In the genomic region with DNA sequence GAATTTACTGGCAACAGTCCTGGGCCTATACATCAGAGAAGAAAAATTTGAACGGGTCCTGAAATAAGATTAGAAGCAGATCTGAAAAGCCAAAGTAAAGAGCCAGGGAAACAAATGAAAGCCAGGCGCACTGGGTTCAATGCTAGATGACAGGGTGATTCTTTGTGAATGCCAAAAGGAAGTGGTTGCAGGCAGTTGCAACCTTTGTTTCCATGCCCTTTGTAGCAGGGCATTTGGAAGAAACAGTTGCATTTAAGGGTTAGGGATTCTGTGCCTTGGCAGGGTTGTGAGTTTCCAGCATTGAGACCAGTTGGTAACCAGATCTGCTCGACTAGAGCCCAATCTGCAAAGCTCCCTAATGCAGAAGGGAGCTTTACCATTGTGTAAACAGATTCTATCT, we compare ENCODE assay signal across 23 cellular contexts. TPM values are rescaled to one million over a fixed set of nuclear protein-coding genes. Genes with fewer than 3 reads are reported as not detected.
DNase-seq lines count a peak whose midpoint lies in the region; ATAC-seq and TF ChIP-seq lines count a peak whose summit lies in the region.
"Had no signal": no experiment of that assay in that cellular context is flagged by ENCODE, and none has a peak within 500 bp of the region (broad histone marks: within the 10 kb centered on the region; RNA-seq: fewer than 3 reads in every experiment).

No MANE protein-coding gene starts in this region.

- DNase-seq in activated naive CD8-positive, alpha-beta T cell treated with anti-CD3 and anti-CD28 coated beads, Interleukin-2, amount 10 ng/mL, durations not matched to agents 7 days and 5 days = no peak
- DNase-seq in activated naive CD8-positive, alpha-beta T cell treated with anti-CD3 and anti-CD28 coated beads, Interleukin-2, amount 50 U/mL, for 24 hours = no peak
- DNase-seq in MV-4-11 (lab: John Stamatoyannopoulos, UW) (peak; percentile 14), fibroblast of the aortic adventitia (ENCODE audit: low read depth) (peak; percentile 47), ecto neural progenitor cell (ENCODE audit: low spot score) (no peak), MM.1S (no peak)
- no peak for DNase-seq in stimulated activated CD4-positive, alpha-beta T cell treated with anti-CD3 and anti-CD28 coated beads, Interleukin-4, amount 100 ng/mL, for 1 hour
- DNase-seq: BE2C, DMS53, EL, GF-D8, H7, HFFc6, NCI-H1105, NCI-H2029 treated with DMSO at 0.1 percent for 48 hours, NCI-H226, NCI-H510A treated with DMSO at 0.1 percent for 48 hours, NCI-H774 had no signal

- H3K4me3 Mint-ChIP-seq in activated naive CD8-positive, alpha-beta T cell treated with anti-CD3 and anti-CD28 coated beads, Interleukin-2, amount 10 ng/mL, durations not matched to agents 7 days and 5 days = no peak overlapping the region
- H3K4me3 Mint-ChIP-seq in activated naive CD8-positive, alpha-beta T cell treated with anti-CD3 and anti-CD28 coated beads, Interleukin-2, amount 50 U/mL, for 24 hours = no peak overlapping the region
- H3K4me3 Mint-ChIP-seq: HFFc6 had no signal

- H2AFZ ChIP-seq in MM.1S (ENCODE audit: low read length) = no peak overlapping the region

- no peaks in the 10 kb centered on the region for H4K20me1 ChIP-seq in MM.1S (ENCODE audit: insufficient read depth, low read length)

- TF ChIP-seq CTCF in fibroblast of the aortic adventitia (IDR thresholded peaks at IDR 0.05; ENCODE audit: insufficient read depth, low read length) (no peak), MM.1S (IDR thresholded peaks at IDR 0.05; ENCODE audit: low read length) (no peak)

- H3K4me2 ChIP-seq in MM.1S (ENCODE audit: low read depth, low read length) = no peak overlapping the region
- H3K4me2 ChIP-seq: KMS-11 had no signal

- H3K9ac ChIP-seq in MM.1S (ENCODE audit: low read length) = no peak overlapping the region
- H3K9ac ChIP-seq: KMS-11 had no signal

- peaks cover 1% of the 10 kb centered on the region for H3K9me3 Mint-ChIP-seq in activated naive CD8-positive, alpha-beta T cell treated with anti-CD3 and anti-CD28 coated beads, Interleukin-2, amount 10 ng/mL, durations not matched to agents 7 days and 5 days
- H3K9me3 Mint-ChIP-seq in activated naive CD8-positive, alpha-beta T cell treated with anti-CD3 and anti-CD28 coated beads, Interleukin-2, amount 50 U/mL, for 24 hours = no peaks in the 10 kb centered on the region
- H3K9me3 Mint-ChIP-seq: HFFc6 had no signal

- no peaks in the 10 kb centered on the region for H3K4me1 ChIP-seq in MM.1S (ENCODE audit: low read length)
- H3K4me1 ChIP-seq: BE2C had no signal

- no peaks in the 10 kb centered on the region for H3K27me3 ChIP-seq in MM.1S (replicated peaks; ENCODE audit: insufficient read depth, low read length)
- H3K27me3 ChIP-seq: BE2C had no signal

- peak; percentile 42 for ATAC-seq in activated naive CD8-positive, alpha-beta T cell treated with anti-CD3 and anti-CD28 coated beads, Interleukin-2, amount 10 ng/mL, durations not matched to agents 7 days and 5 days (ENCODE audit: low read depth)
- no peak for ATAC-seq in activated naive CD8-positive, alpha-beta T cell treated with anti-CD3 and anti-CD28 coated beads, Interleukin-2, amount 50 U/mL, for 24 hours
- ATAC-seq in GM21381 (IDR thresholded peaks at IDR 0.05; ENCODE audit: unreplicated experiment) = no peak
- ATAC-seq: Panc1, SK-N-SH treated with all-trans-retinoic acid at 6 μM for 48 hours had no signal

- POLR2A ChIA-PET in activated naive CD8-positive, alpha-beta T cell treated with anti-CD3 and anti-CD28 coated beads, Interleukin-2, amount 10 ng/mL, durations not matched to agents 7 days and 5 days (lab: Charles Lee) = no interaction called here

- no peak overlapping the region for H3K27ac ChIP-seq in MM.1S (ENCODE audit: low read length)
- H3K27ac ChIP-seq: KMS-11 had no signal

- peaks cover 22% of the 10 kb centered on the region for H3K27me3 Mint-ChIP-seq in activated naive CD8-positive, alpha-beta T cell treated with anti-CD3 and anti-CD28 coated beads, Interleukin-2, amount 10 ng/mL, durations not matched to agents 7 days and 5 days
- peaks cover 7% of the 10 kb centered on the region for H3K27me3 Mint-ChIP-seq in activated naive CD8-positive, alpha-beta T cell treated with anti-CD3 and anti-CD28 coated beads, Interleukin-2, amount 50 U/mL, for 24 hours

- H3F3A ChIP-seq in MM.1S (ENCODE audit: insufficient read depth, low read length) = no peaks in the 10 kb centered on the region

- H3K9me3 ChIP-seq in MM.1S (replicated peaks; ENCODE audit: insufficient read depth, low read length) = no peaks in the 10 kb centered on the region
- H3K9me3 ChIP-seq: BE2C had no signal

- H3K79me2 ChIP-seq in MM.1S (ENCODE audit: low read length) = no peaks in the 10 kb centered on the region

- no peaks in the 10 kb centered on the region for H3K36me3 ChIP-seq in MM.1S (replicated peaks; ENCODE audit: insufficient read depth, low read length)
- H3K36me3 ChIP-seq: BE2C had no signal

- H3K27ac Mint-ChIP-seq in activated naive CD8-positive, alpha-beta T cell treated with anti-CD3 and anti-CD28 coated beads, Interleukin-2, amount 10 ng/mL, durations not matched to agents 7 days and 5 days = no peak overlapping the region
- no peak overlapping the region for H3K27ac Mint-ChIP-seq in activated naive CD8-positive, alpha-beta T cell treated with anti-CD3 and anti-CD28 coated beads, Interleukin-2, amount 50 U/mL, for 24 hours
- H3K27ac Mint-ChIP-seq: HFFc6 had no signal

- no peaks in the 10 kb centered on the region for H3K9me2 ChIP-seq in MM.1S (replicated peaks; ENCODE audit: insufficient read depth, low read length)

- H3K4me1 Mint-ChIP-seq in activated naive CD8-positive, alpha-beta T cell treated with anti-CD3 and anti-CD28 coated beads, Interleukin-2, amount 10 ng/mL, durations not matched to agents 7 days and 5 days = peaks cover 11% of the 10 kb centered on the region
- peaks cover 11% of the 10 kb centered on the region for H3K4me1 Mint-ChIP-seq in activated naive CD8-positive, alpha-beta T cell treated with anti-CD3 and anti-CD28 coated beads, Interleukin-2, amount 50 U/mL, for 24 hours

- no peaks in the 10 kb centered on the region for H3K36me3 Mint-ChIP-seq in activated naive CD8-positive, alpha-beta T cell treated with anti-CD3 and anti-CD28 coated beads, Interleukin-2, amount 10 ng/mL, durations not matched to agents 7 days and 5 days
- no peaks in the 10 kb centered on the region for H3K36me3 Mint-ChIP-seq in activated naive CD8-positive, alpha-beta T cell treated with anti-CD3 and anti-CD28 coated beads, Interleukin-2, amount 50 U/mL, for 24 hours (ENCODE audit: low read depth)

- H3K4me3 ChIP-seq in fibroblast of the aortic adventitia (ENCODE audit: low read depth, low read length) (no peak overlapping the region), MM.1S (ENCODE audit: low read length) (no peak overlapping the region)

RNA-seq across cellular contexts. Expression of a gene that starts 36.4 kb away (rescaled TPM):
- 10 to 100 TPM; 31.5 to 32.0 TPM for total RNA-seq in activated naive CD8-positive, alpha-beta T cell treated with anti-CD3 and anti-CD28 coated beads, Interleukin-2, amount 10 ng/mL, durations not matched to agents 7 days and 5 days
- total RNA-seq in fibroblast of the aortic adventitia (ENCODE audit: low replicate concordance) = 8.2 and 8.4 TPM in 2 replicates

RNA-seq across cellular contexts. Expression of a gene that starts 37.8 kb away (rescaled TPM):
- 10 to 100 TPM; 33.6 to 34.6 TPM for total RNA-seq in activated naive CD8-positive, alpha-beta T cell treated with anti-CD3 and anti-CD28 coated beads, Interleukin-2, amount 10 ng/mL, durations not matched to agents 7 days and 5 days
- 0.81 TPM in 1 of 2 replicates, not detected in the other for total RNA-seq in fibroblast of the aortic adventitia (ENCODE audit: low replicate concordance)
- total RNA-seq: A172, H7 had no signal

Comparison
In these comparisons a context has a peak if more than half of its experiments do, and no peak if none do; other contexts are left out.
1. DNase-seq: peak in MV-4-11 (single experiment) and fibroblast of the aortic adventitia (single experiment); none in activated naive CD8-positive, alpha-beta T cell treated with anti-CD3 and anti-CD28 coated beads, Interleukin-2, amount 10 ng/mL, durations not matched to agents 7 days and 5 days (single experiment), activated naive CD8-positive, alpha-beta T cell treated with anti-CD3 and anti-CD28 coated beads, Interleukin-2, amount 50 U/mL, for 24 hours (single experiment), ecto neural progenitor cell (single experiment), MM.1S (single experiment) and stimulated activated CD4-positive, alpha-beta T cell treated with anti-CD3 and anti-CD28 coated beads, Interleukin-4, amount 100 ng/mL, for 1 hour (single experiment).
2. RNA of a gene that starts 37.8 kb away (total RNA-seq): 33.6 to 34.6 TPM in activated naive CD8-positive, alpha-beta T cell treated with anti-CD3 and anti-CD28 coated beads, Interleukin-2, amount 10 ng/mL, durations not matched to agents 7 days and 5 days; 0.81 TPM in fibroblast of the aortic adventitia; every median in the first group is over 10 times any median in the second.